In genomic region chr3:88744896-88745295, GRCh38 we compare ENCODE assay signal across 24 cellular contexts.
"Had no signal": no experiment of that assay in that cellular context is flagged by ENCODE, and none has a peak within 500 bp of the region (broad histone marks: within the 10 kb centered on the region; RNA-seq: fewer than 3 reads in every experiment).

No MANE protein-coding gene starts in this region.

- DNase-seq: heart left ventricle; islet precursor cell; left ventricle myocardium inferior; mesendoderm; naive B cell; natural killer cell; nephron progenitor cell; occipital lobe; psoas muscle; right lobe of liver; stimulated activated CD4-positive, alpha-beta T cell treated with anti-CD3 and anti-CD28 coated beads, Interleukin-12 subunit alpha, Interleukin-12 subunit beta, amount 100 ng/mL, for 4 hours; stimulated activated CD4-positive, alpha-beta T cell treated with anti-CD3 and anti-CD28 coated beads, Interleukin-15, amount 100 ng/mL, for 24 hours; stimulated activated CD4-positive, alpha-beta T cell treated with anti-CD3 and anti-CD28 coated beads, Interleukin-2, amount 100 ng/mL, for 24 hours; stimulated activated CD4-positive, alpha-beta T cell treated with anti-CD3 and anti-CD28 coated beads, Interleukin-4, amount 100 ng/mL, for 1 hour; stimulated activated naive B cell treated with anti-CD40 and anti-IgM and Interleukin-4, amounts not matched to agents 10 μg/mL and 1 μg/mL and 100 μg/mL, for 72 hours; stimulated activated naive CD8-positive, alpha-beta T cell treated with anti-CD3 and anti-CD28 coated beads, Interleukin-15, Interleukin-2, amounts not matched to agents 100 U/mL and 50 U/mL, for 24 hours; substantia nigra; trophoblast cell; upper lobe of right lung had no signal

- H3K36me3 ChIP-seq: heart left ventricle, left ventricle myocardium inferior, neural progenitor cell, neutrophil, right lobe of liver, upper lobe of right lung had no signal

- H3K4me1 ChIP-seq: left ventricle myocardium inferior, neural progenitor cell, parathyroid adenoma, psoas muscle, right lobe of liver, upper lobe of right lung had no signal

- H3K27me3 ChIP-seq: heart left ventricle, hepatocyte, neural progenitor cell, neutrophil, right lobe of liver, upper lobe of right lung had no signal

- H3K27ac ChIP-seq: heart left ventricle, hepatocyte, left ventricle myocardium inferior, neural progenitor cell, neutrophil, parathyroid adenoma, psoas muscle, right lobe of liver, upper lobe of right lung had no signal

- H3K9me3 ChIP-seq: neutrophil, psoas muscle, right lobe of liver, upper lobe of right lung had no signal

- H3K4me3 ChIP-seq: heart left ventricle, hepatocyte, left ventricle myocardium inferior, lung, neural progenitor cell, psoas muscle, right lobe of liver, upper lobe of right lung had no signal

- ATAC-seq: heart left ventricle; natural killer cell; psoas muscle; right lobe of liver; stimulated activated naive B cell treated with anti-CD40 and anti-IgM and Interleukin-4, amounts not matched to agents 10 μg/mL and 1 μg/mL and 100 μg/mL, for 72 hours; stimulated activated naive CD8-positive, alpha-beta T cell treated with anti-CD3 and anti-CD28 coated beads, Interleukin-15, Interleukin-2, amounts not matched to agents 100 U/mL and 50 U/mL, for 24 hours; upper lobe of right lung had no signal
